13 cellular contexts compared by ENCODE assay signal in genomic region chr5:80070338-80071056, GRCh38. TPM values are rescaled to one million over a fixed set of nuclear protein-coding genes. Genes with fewer than 3 reads are reported as not detected.
DNase-seq lines count a peak whose midpoint lies in the region; ATAC-seq and TF ChIP-seq lines count a peak whose summit lies in the region.
"Had no signal": no experiment of that assay in that cellular context is flagged by ENCODE, and none has a peak within 500 bp of the region (broad histone marks: within the 10 kb centered on the region; RNA-seq: fewer than 3 reads in every experiment).

No MANE protein-coding gene starts in this region.

- H3K9me3 Mint-ChIP-seq in CD4-positive, alpha-beta memory T cell, result no peaks in the 10 kb centered on the region
- H3K9me3 Mint-ChIP-seq: activated CD4-positive, alpha-beta memory T cell treated with anti-CD3 and anti-CD28 coated beads for 36 hours; nephron progenitor cell had no signal

- peaks cover 41 to 43% of the 10 kb centered on the region in 2 donors for H3K36me3 Mint-ChIP-seq in CD4-positive, alpha-beta memory T cell

- no peak overlapping the region for H3K4me3 ChIP-seq in neutrophil (ENCODE audit: low read depth in 1 of 2, low read length in 1 of 2)
- H3K4me3 ChIP-seq in CD4-positive, alpha-beta memory T cell (ENCODE audit: low read length in 2 of 2), result no peak overlapping the region
- H3K4me3 ChIP-seq: stomach had no signal

- H3K4me3 Mint-ChIP-seq in CD4-positive, alpha-beta memory T cell, result no peak overlapping the region
- H3K4me3 Mint-ChIP-seq: activated CD4-positive, alpha-beta memory T cell treated with anti-CD3 and anti-CD28 coated beads for 36 hours; nephron progenitor cell had no signal

- peak overlapping the region; percentile 73 for H3K27ac ChIP-seq in neutrophil
- H3K27ac ChIP-seq in CD4-positive, alpha-beta memory T cell (ENCODE audit: low read depth, low read length), result no peak overlapping the region
- H3K27ac ChIP-seq: stomach had no signal

- no peaks in the 10 kb centered on the region for H3K4me1 Mint-ChIP-seq in CD4-positive, alpha-beta memory T cell

- peak; percentile 68 for ATAC-seq in GM19351 (IDR thresholded peaks at IDR 0.05; ENCODE audit: unreplicated experiment)
- peak; percentile 68 for ATAC-seq in HG02852 (IDR thresholded peaks at IDR 0.05; ENCODE audit: unreplicated experiment)

- CTCF ChIA-PET in CD4-positive, alpha-beta memory T cell (lab: Charles Lee; ENCODE audit: partially characterized antibody), result interaction anchor here (1.4 kb wide), 1 partner anchor 12 kb away, joined by 6 read pairs; no protein-coding TSS in a partner anchor

- peak overlapping the region in 1 of 7 donors; percentile 23 for H3K27ac Mint-ChIP-seq in CD4-positive, alpha-beta memory T cell
- H3K27ac Mint-ChIP-seq: activated CD4-positive, alpha-beta memory T cell treated with anti-CD3 and anti-CD28 coated beads for 36 hours had no signal

- H3K36me3 ChIP-seq in neutrophil, result peaks cover 4% of the 10 kb centered on the region
- H3K36me3 ChIP-seq in CD4-positive, alpha-beta memory T cell (ENCODE audit: insufficient read depth, low read length), result no peaks in the 10 kb centered on the region
- H3K36me3 ChIP-seq: stomach had no signal

- peak; percentile 94 for DNase-seq in SIG-M5 treated with dmso at 0.1 percent for 504 hours (lab: John Stamatoyannopoulos, UW; ENCODE audit: unreplicated experiment)
- DNase-seq in NCI-H226, result no peak
- DNase-seq in HK-2 (ENCODE audit: unreplicated experiment), result no peak
- DNase-seq in CD4-positive, alpha-beta memory T cell, result no peak
- no peak for DNase-seq in medulla oblongata (ENCODE audit: extremely low spot score)
- DNase-seq: activated CD4-positive, alpha-beta memory T cell treated with anti-CD3 and anti-CD28 coated beads for 36 hours; DMS79 treated with DMSO at 0.1 percent for 48 hours; NCI-H345; nephron progenitor cell; stomach had no signal

- intact Hi-C loops in CD4-positive, alpha-beta memory T cell (cut with micrococcal nuclease), result no loop called here

- no peaks in the 10 kb centered on the region for H3K27me3 ChIP-seq in neutrophil
- H3K27me3 ChIP-seq in CD4-positive, alpha-beta memory T cell (ENCODE audit: insufficient read depth, low read length), result no peaks in the 10 kb centered on the region
- H3K27me3 ChIP-seq: stomach had no signal

- POLR2A ChIA-PET in CD4-positive, alpha-beta memory T cell (lab: Charles Lee; ENCODE audit: partially characterized antibody), result no interaction called here

- peaks cover 47 to 49% of the 10 kb centered on the region in 2 experiments for H3K4me1 ChIP-seq in neutrophil (ENCODE audit: control insufficient read depth in 1 of 2, insufficient read depth in 1 of 2, low read depth in 1 of 2, low read length in 1 of 2)
- H3K4me1 ChIP-seq in CD4-positive, alpha-beta memory T cell (ENCODE audit: insufficient read depth, low read length), result no peaks in the 10 kb centered on the region

- H3K9me3 ChIP-seq in neutrophil, result no peaks in the 10 kb centered on the region
- H3K9me3 ChIP-seq in CD4-positive, alpha-beta memory T cell (ENCODE audit: control insufficient read depth in 1 of 2, low read length in 2 of 2), result no peaks in the 10 kb centered on the region
- H3K9me3 ChIP-seq: stomach had no signal

- no peaks in the 10 kb centered on the region for H3K27me3 Mint-ChIP-seq in CD4-positive, alpha-beta memory T cell
- H3K27me3 Mint-ChIP-seq: activated CD4-positive, alpha-beta memory T cell treated with anti-CD3 and anti-CD28 coated beads for 36 hours had no signal

- TF ChIP-seq CTCF in neutrophil (IDR thresholded peaks at IDR 0.05), result no peak

RNA-seq across cellular contexts. Expression of gene THBS4, which starts 35.3 kb away (rescaled TPM):
- under 1 TPM; 0.29 to 0.47 TPM for total RNA-seq in CD4-positive, alpha-beta memory T cell
- polyA plus RNA-seq in CD4-positive, alpha-beta memory T cell, result under 1 TPM in 1 of 2 donors, not detected in 1; 0.56 TPM
